In the genomic region with DNA sequence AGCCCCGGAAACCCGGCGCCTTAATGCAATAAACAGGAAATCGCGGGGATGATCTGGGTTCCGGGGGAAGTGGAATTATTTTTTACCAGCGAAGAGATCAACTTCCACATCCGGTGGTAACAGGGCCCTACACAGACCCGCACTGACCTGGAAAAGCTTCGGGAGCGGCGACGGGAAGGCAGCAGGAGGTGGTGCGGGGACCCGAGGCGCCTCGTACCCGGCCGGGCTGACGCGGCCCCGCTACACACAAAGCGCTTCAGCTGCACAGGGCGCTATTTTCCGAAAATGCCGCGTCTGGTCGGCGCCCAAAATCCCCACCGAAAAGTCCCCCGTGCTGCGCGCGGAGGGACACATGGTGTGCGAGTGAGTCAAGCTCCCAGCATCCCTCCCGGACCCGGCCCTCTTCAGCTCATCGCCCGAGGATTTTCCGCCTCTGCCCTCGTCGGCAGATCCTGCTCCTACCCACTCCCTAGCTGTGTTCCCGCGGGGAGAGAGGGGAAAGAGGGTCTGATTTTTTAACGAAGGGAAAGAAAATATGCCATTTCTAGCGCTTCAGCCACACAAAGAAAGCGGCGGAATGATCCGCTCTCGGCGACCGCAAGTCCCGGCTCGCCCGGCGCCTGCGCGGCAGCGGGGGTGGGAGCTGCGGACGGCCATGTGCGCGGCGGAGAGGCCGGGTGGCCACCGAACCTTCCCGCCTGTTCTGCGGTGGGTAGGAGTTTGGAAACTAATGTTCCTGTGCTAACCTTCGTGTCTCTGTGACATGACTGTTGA, we compare ENCODE assay signal across 8 cellular contexts. TPM values are rescaled to one million over a fixed set of nuclear protein-coding genes. Genes with fewer than 3 reads are reported as not detected.
DNase-seq lines count a peak whose midpoint lies in the region; ATAC-seq, FAIRE-seq and TF ChIP-seq lines count a peak whose summit lies in the region.

Gene GABPB1, minus strand, starts transcription at position 361 of the 774 bp plus-strand sequence. CDS start 45,400 bp downstream, outside the sequence.

- H3K9me3 Mint-ChIP-seq in activated T-cell treated with anti-CD3 and anti-CD28 coated beads, Interleukin-2, amount 50 U/mL, for 72 hours, result peaks cover 0 to 2% of the 10 kb centered on the region in 2 donors

- H3K4me3 ChIP-seq in esophagus muscularis mucosa, result peak within 1 kb of the TSS; percentile 85 to 98 (median 93)

- WGBS in esophagus muscularis mucosa, result 0% methylated on average over 38 of the region's 69 CpGs

- FAIRE-seq in D721Med (lab: Jason Lieb, UNC) (no peak), RCC 7860 (lab: Jason Lieb, UNC) (no peak)

- peak; percentile 64 for TF ChIP-seq POLR2A in esophagus muscularis mucosa (IDR thresholded peaks at IDR 0.05; ENCODE audit: low read depth)

- H3K27ac ChIP-seq in esophagus muscularis mucosa (replicated peaks in 1 of 4), result peak within 1 kb of the TSS; percentile 98 to 100 (median 99)

- peaks cover 42 to 57% (median 52%) of the 10 kb centered on the region in 4 donors for H3K4me1 ChIP-seq in esophagus muscularis mucosa

- peaks cover 29 to 43% of the 10 kb centered on the region in 2 donors for H3K36me3 Mint-ChIP-seq in activated T-cell treated with anti-CD3 and anti-CD28 coated beads, Interleukin-2, amount 50 U/mL, for 72 hours (ENCODE audit: insufficient read depth in 2 of 2)

- intact Hi-C loops in esophagus muscularis mucosa (cut with DNase I), result loop anchor here (5.0 kb wide), 1 partner anchor 72 kb away; no protein-coding TSS in a partner anchor

- peak within 1 kb of the TSS; percentile 83 to 97 for H3K4me3 Mint-ChIP-seq in activated T-cell treated with anti-CD3 and anti-CD28 coated beads, Interleukin-2, amount 50 U/mL, for 72 hours

- no peaks in the 10 kb centered on the region for H3K27me3 ChIP-seq in esophagus muscularis mucosa

- peaks cover 0 to 22% (median 4%) of the 10 kb centered on the region in 4 donors for H3K36me3 ChIP-seq in esophagus muscularis mucosa

- H3K4me1 Mint-ChIP-seq in activated T-cell treated with anti-CD3 and anti-CD28 coated beads, Interleukin-2, amount 50 U/mL, for 72 hours (ENCODE audit: low read depth), result peaks cover 56% of the 10 kb centered on the region

- TF ChIP-seq EP300 in esophagus muscularis mucosa (IDR thresholded peaks at IDR 0.05), result no peak

- DNase-seq in D721Med (ENCODE audit: insufficient read length, low spot score) (peak; percentile 60), KG1 (lab: John Stamatoyannopoulos, UW) (peak; percentile 95), RCC 7860 (ENCODE audit: low spot score) (peak; percentile 70), esophagus muscularis mucosa (ENCODE audit: extremely low spot score) (peak; percentile 94), myocyte (ENCODE audit: low read depth) (peak; percentile 94)
- DNase-seq in activated T-cell treated with anti-CD3 and anti-CD28 coated beads, Interleukin-2, amount 50 U/mL, for 72 hours, result peak; percentile 92
- DNase-seq in stimulated activated CD8-positive, alpha-beta memory T cell treated with anti-CD3 and anti-CD28 coated beads, Interleukin-7, amount 100 ng/mL, for 4 hours (ENCODE audit: low read depth in 2 of 2), result peak; percentile 79 to 89

- peak within 1 kb of the TSS; percentile 100 for H3K27ac Mint-ChIP-seq in activated T-cell treated with anti-CD3 and anti-CD28 coated beads, Interleukin-2, amount 50 U/mL, for 72 hours

- TF ChIP-seq CTCF in D721Med (IDR thresholded peaks at IDR 0.05; ENCODE audit: insufficient read depth, missing control alignments), result no peak
- no peak for TF ChIP-seq CTCF in esophagus muscularis mucosa (IDR thresholded peaks at IDR 0.05)

- ATAC-seq in GM21576 (IDR thresholded peaks at IDR 0.05; ENCODE audit: unreplicated experiment), result peak; percentile 39
- ATAC-seq in activated T-cell treated with anti-CD3 and anti-CD28 coated beads, Interleukin-2, amount 50 U/mL, for 72 hours (replicated peaks in 1 of 2), result peak; percentile 54 to 58

- H3K27me3 Mint-ChIP-seq in activated T-cell treated with anti-CD3 and anti-CD28 coated beads, Interleukin-2, amount 50 U/mL, for 72 hours (ENCODE audit: low read depth), result no peaks in the 10 kb centered on the region

- H3K9me3 ChIP-seq in esophagus muscularis mucosa, result no peaks in the 10 kb centered on the region

RNA-seq across cellular contexts. Expression of gene GABPB1, which starts in this region (rescaled TPM):
- total RNA-seq in activated T-cell treated with anti-CD3 and anti-CD28 coated beads, Interleukin-2, amount 50 U/mL, for 72 hours, result 10 to 100 TPM; 51.6 to 56.4 TPM
- total RNA-seq in esophagus muscularis mucosa (10 to 100 TPM; 13.2 to 23.5 (median 15.4) TPM), myocyte (20.1 and 29.2 TPM in 2 replicates)
- 9.2 TPM for polyA plus RNA-seq in myocyte (2012)

Comparison
In these comparisons a context has a peak if more than half of its experiments do, and no peak if none do; other contexts are left out.
1. Peak in every context shown above with its lines: DNase-seq, ATAC-seq, H3K4me3 ChIP-seq and H3K27ac ChIP-seq.